ENCODE assay signal across 1 cellular context in the genomic region with DNA sequence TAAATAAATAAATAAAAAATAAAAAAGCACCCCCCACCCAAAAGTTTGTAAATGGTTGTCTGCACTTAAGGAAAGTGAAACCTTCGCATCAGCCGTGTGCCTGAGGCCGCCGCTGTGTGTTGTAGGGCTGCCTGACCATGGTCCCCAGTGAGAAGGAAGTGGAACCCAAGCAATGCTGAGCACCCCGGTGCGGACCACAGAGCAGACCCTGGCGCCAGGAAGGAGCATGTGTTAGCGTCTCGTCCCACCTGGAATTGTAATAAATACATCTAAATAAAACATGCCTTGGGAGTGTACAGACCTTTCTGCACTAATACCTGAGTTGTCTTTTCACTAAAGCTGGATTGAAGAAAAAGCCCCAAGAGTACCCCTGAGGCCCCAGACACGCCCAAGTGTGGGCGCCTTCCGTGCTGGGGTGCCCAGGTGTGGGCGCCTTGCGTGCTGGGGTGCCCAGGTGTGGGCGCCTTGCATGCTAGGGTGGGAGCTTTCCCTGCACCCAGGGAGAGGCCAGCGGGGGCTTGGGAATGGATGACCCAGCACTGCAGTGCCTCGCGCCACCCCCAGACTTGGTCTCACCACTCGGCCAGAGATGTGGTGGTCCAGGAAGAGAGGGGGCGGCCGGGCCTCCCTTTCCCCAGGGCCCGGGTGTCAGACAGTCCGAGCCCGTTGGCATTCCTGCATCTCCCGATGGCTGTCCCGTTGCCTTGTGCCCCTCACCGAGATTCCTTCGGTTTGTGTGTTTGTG.
TF ChIP-seq lines count a peak whose summit lies in the region.

No MANE protein-coding gene starts in this region.

TF ChIP-seq in GM23338, 12 proteins besides CTCF, POLR2A, EP300 and RAD21 (continued from another document):
- TF ChIP-seq ZNF462 (CRISPR knock-in tag; IDR thresholded peaks at IDR 0.05): no peak
- no peak for TF ChIP-seq CREB1 (CRISPR knock-in tag; IDR thresholded peaks at IDR 0.05; ENCODE audit: low read depth)
- TF ChIP-seq ZNF331 (CRISPR knock-in tag; IDR thresholded peaks at IDR 0.05; ENCODE audit: low read depth): no peak
- TF ChIP-seq EZH2phosphoT487 (IDR thresholded peaks at IDR 0.05; ENCODE audit: unreplicated experiment): no peak
- no peak for TF ChIP-seq NANOG (IDR thresholded peaks at IDR 0.05; ENCODE audit: borderline replicate concordance)
- TF ChIP-seq POLR2AphosphoS5 (IDR thresholded peaks at IDR 0.05; ENCODE audit: low read depth): no peak
- TF ChIP-seq JUNB (IDR thresholded peaks at IDR 0.05; ENCODE audit: unreplicated experiment): no peak
